8 cellular contexts compared by ENCODE assay signal in genomic region chrX:119757979-119758681, GRCh38. TPM values are rescaled to one million over a fixed set of nuclear protein-coding genes. Genes with fewer than 3 reads are reported as not detected.
DNase-seq lines count a peak whose midpoint lies in the region; ATAC-seq and TF ChIP-seq lines count a peak whose summit lies in the region.

Gene SOWAHD, plus strand, starts transcription at chrX:119758588. Its CDS starts 80 bp downstream, at chrX:119758668.

- H3K27me3 Mint-ChIP-seq in T-helper 2 cell treated with Interferon-gamma antibody and Interleukin-4, amounts not matched to agents 5 μg/mL and 100 μg/mL, for 36 hours (ENCODE audit: low read depth), result no peaks in the 10 kb centered on the region

- H3K9me3 ChIP-seq in BLaER1 (no peaks in the 10 kb centered on the region), duodenal mucosa (ENCODE audit: control insufficient read depth in 1 of 2, low read length in 2 of 2) (no peaks in the 10 kb centered on the region), thymus (ENCODE audit: control insufficient read depth) (no peaks in the 10 kb centered on the region)

- H3K27me3 ChIP-seq in BLaER1 (no peaks in the 10 kb centered on the region), duodenal mucosa (ENCODE audit: control insufficient read depth in 1 of 2, insufficient read depth in 2 of 2, low read length in 2 of 2) (no peaks in the 10 kb centered on the region), thymus (ENCODE audit: control insufficient read depth, insufficient read depth) (no peaks in the 10 kb centered on the region)

- H3K4me2 ChIP-seq in BLaER1, result peak within 1 kb of the TSS; percentile 92

- peaks cover 94% of the 10 kb centered on the region for H3K4me1 ChIP-seq in BLaER1
- peaks cover 25 to 30% of the 10 kb centered on the region in 2 donors for H3K4me1 ChIP-seq in duodenal mucosa (ENCODE audit: control insufficient read depth in 1 of 2, insufficient read depth in 2 of 2, low read length in 2 of 2)
- peaks cover 19% of the 10 kb centered on the region for H3K4me1 ChIP-seq in thymus (ENCODE audit: control insufficient read depth, insufficient read depth, low read length)

- peak within 1 kb of the TSS; percentile 66 for H3K4me3 ChIP-seq in BLaER1
- peak within 1 kb of the TSS; percentile 39 for H3K4me3 ChIP-seq in HFF-Myc (replicated peaks; ENCODE audit: low read depth, low read length)
- H3K4me3 ChIP-seq in duodenal mucosa (ENCODE audit: low read depth in 1 of 2, low read length in 2 of 2), result peak within 1 kb of the TSS; percentile 62
- H3K4me3 ChIP-seq in thymus (ENCODE audit: low read length), result peak within 1 kb of the TSS; percentile 54

- H3K4me1 Mint-ChIP-seq in T-helper 2 cell treated with Interferon-gamma antibody and Interleukin-4, amounts not matched to agents 5 μg/mL and 100 μg/mL, for 36 hours (ENCODE audit: low read depth), result peaks cover 44% of the 10 kb centered on the region

- H4K20me1 ChIP-seq in BLaER1, result peaks cover 19% of the 10 kb centered on the region

- ATAC-seq in HG02759 (IDR thresholded peaks at IDR 0.05; ENCODE audit: unreplicated experiment) (no peak), HG03097 (IDR thresholded peaks at IDR 0.05; ENCODE audit: low FRiP score, unreplicated experiment) (no peak)

- no peaks in the 10 kb centered on the region for H3K36me3 ChIP-seq in BLaER1
- H3K36me3 ChIP-seq in duodenal mucosa (ENCODE audit: control insufficient read depth in 1 of 2, insufficient read depth in 2 of 2, low read length in 2 of 2), result no peaks in the 10 kb centered on the region
- H3K36me3 ChIP-seq in thymus (ENCODE audit: control insufficient read depth, insufficient read depth), result no peaks in the 10 kb centered on the region

- TF ChIP-seq CTCF in HFF-Myc (IDR thresholded peaks at IDR 0.05; ENCODE audit: low read depth, low read length, missing control alignments), result no peak

- 6% methylated on average over 49 of the region's 51 CpGs for WGBS in thymus

- peak within 1 kb of the TSS; percentile 94 for H3K27ac Mint-ChIP-seq in T-helper 2 cell treated with Interferon-gamma antibody and Interleukin-4, amounts not matched to agents 5 μg/mL and 100 μg/mL, for 36 hours

- no peaks in the 10 kb centered on the region for H3K9me3 Mint-ChIP-seq in T-helper 2 cell treated with Interferon-gamma antibody and Interleukin-4, amounts not matched to agents 5 μg/mL and 100 μg/mL, for 36 hours

- H3K9ac ChIP-seq in BLaER1 (peak within 1 kb of the TSS; percentile 44), duodenal mucosa (ENCODE audit: low read depth in 1 of 2, low read length in 2 of 2) (peak within 1 kb of the TSS; percentile 54 to 63)

- H3K27ac ChIP-seq in BLaER1 (peak within 1 kb of the TSS; percentile 38), duodenal mucosa (ENCODE audit: low read depth, low read length) (peak within 1 kb of the TSS; percentile 84), thymus (ENCODE audit: low read depth) (peak within 1 kb of the TSS; percentile 18)

- no peak for DNase-seq in HFF-Myc (ENCODE audit: extremely low read depth, low read depth)
- no peak for DNase-seq in T-helper 2 cell treated with Interferon-gamma antibody and Interleukin-4, amounts not matched to agents 5 μg/mL and 100 μg/mL, for 36 hours (ENCODE audit: low spot score)
- DNase-seq in medulla oblongata (ENCODE audit: extremely low spot score), result peak; percentile 43

- peak within 1 kb of the TSS; percentile 81 for H3K4me3 Mint-ChIP-seq in T-helper 2 cell treated with Interferon-gamma antibody and Interleukin-4, amounts not matched to agents 5 μg/mL and 100 μg/mL, for 36 hours

- no peaks in the 10 kb centered on the region for H3K36me3 Mint-ChIP-seq in T-helper 2 cell treated with Interferon-gamma antibody and Interleukin-4, amounts not matched to agents 5 μg/mL and 100 μg/mL, for 36 hours (ENCODE audit: low read depth)

RNA-seq across cellular contexts. Expression of gene SOWAHD, which starts in this region (rescaled TPM):
- 1.6 TPM for polyA plus RNA-seq in thymus

Comparison
In these comparisons a context has a peak if more than half of its experiments do, and no peak if none do; other contexts are left out.
1. H3K27ac ChIP-seq: peak in every context shown above with its lines; median percentile 84 in duodenal mucosa; 38 in BLaER1; 18 in thymus.